In genomic region chr7:151018421-151019129, GRCh38 we compare ENCODE assay signal across 8 cellular contexts. TPM values are rescaled to one million over a fixed set of nuclear protein-coding genes. Genes with fewer than 3 reads are reported as not detected.
DNase-seq lines count a peak whose midpoint lies in the region; ATAC-seq, FAIRE-seq and TF ChIP-seq lines count a peak whose summit lies in the region.

No MANE protein-coding gene starts in this region.

- TF ChIP-seq POLR2A in endothelial cell of umbilical vein (IDR thresholded peaks at IDR 0.05; ENCODE audit: low read depth, low read length) = no peak

- no peaks in the 10 kb centered on the region for H3K36me3 Mint-ChIP-seq in osteocyte (ENCODE audit: unreplicated experiment)

- DNase-seq in NCI-H510A treated with DMSO at 0.1 percent for 48 hours (lab: John Stamatoyannopoulos, UW) (peak; percentile 15), NCI-H510A (lab: John Stamatoyannopoulos, UW) (no peak), endothelial cell of umbilical vein (ENCODE audit: low read depth, low spot score) (peak; percentile 56), osteocyte (ENCODE audit: extremely low spot score, unreplicated experiment) (no peak), OCI-M2 (lab: John Stamatoyannopoulos, UW; ENCODE audit: unreplicated experiment) (no peak), NCI-H2081 treated with DMSO at 0.1 percent for 48 hours (lab: John Stamatoyannopoulos, UW) (no peak)

- no peaks in the 10 kb centered on the region for H3K9me3 Mint-ChIP-seq in osteocyte (ENCODE audit: unreplicated experiment)

- FAIRE-seq in endothelial cell of umbilical vein (lab: Jason Lieb, UNC) = no peak

- peaks cover 0 to 8% of the 10 kb centered on the region in 2 experiments for H3K36me3 ChIP-seq in endothelial cell of umbilical vein (ENCODE audit: control insufficient read depth in 2 of 2, extremely low read depth in 1 of 2, insufficient read depth in 2 of 2, low read length in 2 of 2)

- BruUV-seq in endothelial cell of umbilical vein (replicated peaks; lab: Mats Ljungman, UMichigan) = no TSS peak

- dilution Hi-C loops in endothelial cell of umbilical vein (cut with MboI; ENCODE audit: extremely low pct_ligation_motif_present, low sequenced_read_pairs) = no loop called here

- H3K4me3 ChIP-seq in endothelial cell of umbilical vein (replicated peaks in 1 of 3; ENCODE audit: insufficient read depth in 1 of 3, low read depth in 1 of 3, low read length in 3 of 3) = no peak overlapping the region

- H3K27me3 ChIP-seq in endothelial cell of umbilical vein (ENCODE audit: control insufficient read depth in 2 of 2, insufficient read depth in 2 of 2, low read length in 2 of 2) = peaks cover 12 to 14% of the 10 kb centered on the region in 2 experiments

- H3K4me3 Mint-ChIP-seq in osteocyte (ENCODE audit: unreplicated experiment) = peak overlapping the region; percentile 40

- H3K9ac ChIP-seq in endothelial cell of umbilical vein (replicated peaks; ENCODE audit: extremely low read depth, insufficient read depth, low read length) = no peak overlapping the region

- ATAC-seq in GM21576 (IDR thresholded peaks at IDR 0.05; ENCODE audit: unreplicated experiment) = no peak

- peak overlapping the region; percentile 59 for H3K27ac ChIP-seq in VCaP
- H3K27ac ChIP-seq in endothelial cell of umbilical vein (ENCODE audit: insufficient read depth, low read depth, low read length) = no peak overlapping the region

- CTCF ChIA-PET in endothelial cell of umbilical vein (lab: Charles Lee) = interaction anchor here (0.5 to 8.8 kb wide), 46 partner anchors 8 to 240 kb away, joined by 3 to 107 read pairs (median 5); partner anchors contain the start of gene ABCB8

- H3K4me1 Mint-ChIP-seq in osteocyte (ENCODE audit: unreplicated experiment) = peaks cover 19% of the 10 kb centered on the region

- H2AFZ ChIP-seq in endothelial cell of umbilical vein (ENCODE audit: low read depth, low read length) = peak overlapping the region; percentile 73

- POLR2A ChIA-PET in endothelial cell of umbilical vein (lab: Charles Lee) = no interaction called here

- peaks cover 7% of the 10 kb centered on the region for H3K4me1 ChIP-seq in endothelial cell of umbilical vein (ENCODE audit: control insufficient read depth, extremely low read depth, insufficient read depth, low read length)

- H4K20me1 ChIP-seq in endothelial cell of umbilical vein (replicated peaks; ENCODE audit: control insufficient read depth, extremely low read depth, insufficient read depth, low read length) = no peaks in the 10 kb centered on the region

- intact Hi-C loops in endothelial cell of umbilical vein (cut with micrococcal nuclease) = loop anchor here (1.0 kb wide), 3 partner anchors 55 to 240 kb away; no protein-coding TSS in a partner anchor

- H3K9me1 ChIP-seq in endothelial cell of umbilical vein (replicated peaks; ENCODE audit: control insufficient read depth, extremely low read depth, insufficient read depth, low read length) = no peaks in the 10 kb centered on the region

- no peak overlapping the region for H3K27ac Mint-ChIP-seq in osteocyte (ENCODE audit: unreplicated experiment)

- no peak overlapping the region for H3K4me2 ChIP-seq in endothelial cell of umbilical vein (ENCODE audit: insufficient read depth, low read length)

- no peaks in the 10 kb centered on the region for H3K9me3 ChIP-seq in endothelial cell of umbilical vein (replicated peaks; ENCODE audit: control insufficient read depth, insufficient read depth, low read length)

- peak; percentile 60 for TF ChIP-seq CTCF in VCaP (conservative IDR thresholded peaks at IDR 0.05)
- no peak for TF ChIP-seq CTCF in endothelial cell of umbilical vein (IDR thresholded peaks at IDR 0.05; ENCODE audit: extremely low read depth in 1 of 2, insufficient read depth in 1 of 2, low read depth in 1 of 2, low read length in 2 of 2)
- no peak for TF ChIP-seq CTCF in osteocyte (IDR thresholded peaks at IDR 0.05)

- H3K79me2 ChIP-seq in endothelial cell of umbilical vein (ENCODE audit: control insufficient read depth, insufficient read depth, low read length) = no peaks in the 10 kb centered on the region

- peaks cover 28% of the 10 kb centered on the region for H3K27me3 Mint-ChIP-seq in osteocyte (ENCODE audit: unreplicated experiment)

TF ChIP-seq in endothelial cell of umbilical vein, 7 proteins besides CTCF, POLR2A, EP300 and RAD21:
- TF ChIP-seq EZH2 (IDR thresholded peaks at IDR 0.05; ENCODE audit: borderline replicate concordance, low read depth, low read length, severe bottlenecking) (peak; percentile 46), FOS (IDR thresholded peaks at IDR 0.05; ENCODE audit: borderline replicate concordance, insufficient read depth, low read length) (no peak), JUN (IDR thresholded peaks at IDR 0.05; ENCODE audit: borderline replicate concordance, insufficient read depth, insufficient read length, low read depth) (no peak), GATA2 (IDR thresholded peaks at IDR 0.05; ENCODE audit: insufficient read depth, insufficient read length, low read depth, low read length) (no peak), POLR2AphosphoS5 (IDR thresholded peaks at IDR 0.05; ENCODE audit: insufficient read depth, low read depth, low read length) (no peak)

RNA-seq across cellular contexts. Expression of gene ATG9B, which starts 5.7 kb away (rescaled TPM):
- total RNA-seq in endothelial cell of umbilical vein = not detected in 2 replicates
- 0.02 and 0.04 TPM in 2 replicates for polyA plus RNA-seq in endothelial cell of umbilical vein
- 0.03 and 0.10 TPM in 2 replicates for polyA plus RNA-seq in endothelial cell of umbilical vein (2011; cell fraction: cytosol; rRNA removed)
- 0.83 and 0.92 TPM in 2 replicates for polyA plus RNA-seq in endothelial cell of umbilical vein (2011; cell fraction: nucleus; rRNA removed)
- 2.6 and 4.2 TPM in 2 replicates for polyA plus RNA-seq in endothelial cell of umbilical vein (2012)
- polyA minus RNA-seq in endothelial cell of umbilical vein = 0.04 TPM in 1 of 2 replicates, not detected in the other
- polyA minus RNA-seq in endothelial cell of umbilical vein (2011; cell fraction: cytosol; rRNA and poly(A)+ RNA removed) = not detected
- not detected in 2 replicates for polyA minus RNA-seq in endothelial cell of umbilical vein (2011; cell fraction: nucleus; rRNA and poly(A)+ RNA removed)
- total RNA-seq in osteocyte = 0.11 and 0.39 TPM in 2 replicates

RNA-seq across cellular contexts. Expression of gene ABCB8, which starts 9.7 kb away (rescaled TPM):
- 46.3 and 48.5 TPM in 2 replicates for total RNA-seq in endothelial cell of umbilical vein
- 38.0 and 43.2 TPM in 2 replicates for polyA plus RNA-seq in endothelial cell of umbilical vein
- polyA plus RNA-seq in endothelial cell of umbilical vein (2011; cell fraction: cytosol; rRNA removed) = 17.0 and 24.0 TPM in 2 replicates
- 72.9 and 73.6 TPM in 2 replicates for polyA plus RNA-seq in endothelial cell of umbilical vein (2011; cell fraction: nucleus; rRNA removed)
- polyA plus RNA-seq in endothelial cell of umbilical vein (2012) = 25.7 and 27.7 TPM in 2 replicates
- polyA minus RNA-seq in endothelial cell of umbilical vein = 31.4 and 40.4 TPM in 2 replicates
- polyA minus RNA-seq in endothelial cell of umbilical vein (2011; cell fraction: cytosol; rRNA and poly(A)+ RNA removed) = 24.2 TPM
- polyA minus RNA-seq in endothelial cell of umbilical vein (2011; cell fraction: nucleus; rRNA and poly(A)+ RNA removed) = 27.7 and 42.7 TPM in 2 replicates
- 38.1 and 39.7 TPM in 2 replicates for total RNA-seq in osteocyte

RNA-seq across cellular contexts. Expression of gene NOS3, which starts 27.8 kb away (rescaled TPM):
- 51.4 and 82.8 TPM in 2 replicates for total RNA-seq in endothelial cell of umbilical vein
- 95.1 and 120 TPM in 2 replicates for polyA plus RNA-seq in endothelial cell of umbilical vein
- 35.6 and 46.0 TPM in 2 replicates for polyA plus RNA-seq in endothelial cell of umbilical vein (2011; cell fraction: cytosol; rRNA removed)
- 101 and 123 TPM in 2 replicates for polyA plus RNA-seq in endothelial cell of umbilical vein (2011; cell fraction: nucleus; rRNA removed)
- polyA plus RNA-seq in endothelial cell of umbilical vein (2012) = 59.2 and 81.5 TPM in 2 replicates
- 55.3 and 69.1 TPM in 2 replicates for polyA minus RNA-seq in endothelial cell of umbilical vein
- polyA minus RNA-seq in endothelial cell of umbilical vein (2011; cell fraction: cytosol; rRNA and poly(A)+ RNA removed) = not detected
- 40.8 and 66.5 TPM in 2 replicates for polyA minus RNA-seq in endothelial cell of umbilical vein (2011; cell fraction: nucleus; rRNA and poly(A)+ RNA removed)
- total RNA-seq in osteocyte = 0.73 TPM in 1 of 2 replicates, not detected in the other

RNA-seq across cellular contexts. Expression of gene ASIC3, which starts 29.8 kb away (rescaled TPM):
- total RNA-seq in endothelial cell of umbilical vein (0.69 and 1.4 TPM in 2 replicates), osteocyte (3.6 and 5.8 TPM in 2 replicates)
- 0.70 and 1.1 TPM in 2 replicates for polyA plus RNA-seq in endothelial cell of umbilical vein
- 0.14 and 0.16 TPM in 2 replicates for polyA plus RNA-seq in endothelial cell of umbilical vein (2011; cell fraction: cytosol; rRNA removed)
- polyA plus RNA-seq in endothelial cell of umbilical vein (2011; cell fraction: nucleus; rRNA removed) = 3.4 and 5.3 TPM in 2 replicates
- 1.0 and 1.6 TPM in 2 replicates for polyA plus RNA-seq in endothelial cell of umbilical vein (2012)
- polyA minus RNA-seq in endothelial cell of umbilical vein = 0.34 and 0.38 TPM in 2 replicates
- polyA minus RNA-seq in endothelial cell of umbilical vein (2011; cell fraction: cytosol; rRNA and poly(A)+ RNA removed) = 1.7 TPM
- 1.1 and 1.5 TPM in 2 replicates for polyA minus RNA-seq in endothelial cell of umbilical vein (2011; cell fraction: nucleus; rRNA and poly(A)+ RNA removed)

RNA-seq across cellular contexts. Expression of gene CDK5, which starts 39.1 kb away (rescaled TPM):
- 16.5 and 17.7 TPM in 2 replicates for total RNA-seq in endothelial cell of umbilical vein
- polyA plus RNA-seq in endothelial cell of umbilical vein = 38.2 and 38.3 TPM in 2 replicates
- polyA plus RNA-seq in endothelial cell of umbilical vein (2011; cell fraction: cytosol; rRNA removed) = 29.4 and 30.9 TPM in 2 replicates
- polyA plus RNA-seq in endothelial cell of umbilical vein (2011; cell fraction: nucleus; rRNA removed) = 14.6 and 17.3 TPM in 2 replicates
- 18.6 and 21.8 TPM in 2 replicates for polyA plus RNA-seq in endothelial cell of umbilical vein (2012)
- 20.5 and 26.6 TPM in 2 replicates for polyA minus RNA-seq in endothelial cell of umbilical vein
- 22.8 TPM for polyA minus RNA-seq in endothelial cell of umbilical vein (2011; cell fraction: cytosol; rRNA and poly(A)+ RNA removed)
- 4.3 and 5.0 TPM in 2 replicates for polyA minus RNA-seq in endothelial cell of umbilical vein (2011; cell fraction: nucleus; rRNA and poly(A)+ RNA removed)
- total RNA-seq in osteocyte = 18.8 and 23.7 TPM in 2 replicates

Comparison
In these comparisons a context has a peak if more than half of its experiments do, and no peak if none do; other contexts are left out.
1. DNase-seq: peak in NCI-H510A treated with DMSO at 0.1 percent for 48 hours (single experiment) and endothelial cell of umbilical vein (single experiment); none in NCI-H510A (single experiment), osteocyte (single experiment), OCI-M2 (single experiment) and NCI-H2081 treated with DMSO at 0.1 percent for 48 hours (single experiment).
2. RNA of gene NOS3, which starts 27.8 kb away (total RNA-seq): 51.4 to 82.8 TPM in endothelial cell of umbilical vein; 0.73 TPM in osteocyte; every median in the first group is over 10 times any median in the second.